8 cellular contexts compared by ENCODE assay signal in the genomic region with DNA sequence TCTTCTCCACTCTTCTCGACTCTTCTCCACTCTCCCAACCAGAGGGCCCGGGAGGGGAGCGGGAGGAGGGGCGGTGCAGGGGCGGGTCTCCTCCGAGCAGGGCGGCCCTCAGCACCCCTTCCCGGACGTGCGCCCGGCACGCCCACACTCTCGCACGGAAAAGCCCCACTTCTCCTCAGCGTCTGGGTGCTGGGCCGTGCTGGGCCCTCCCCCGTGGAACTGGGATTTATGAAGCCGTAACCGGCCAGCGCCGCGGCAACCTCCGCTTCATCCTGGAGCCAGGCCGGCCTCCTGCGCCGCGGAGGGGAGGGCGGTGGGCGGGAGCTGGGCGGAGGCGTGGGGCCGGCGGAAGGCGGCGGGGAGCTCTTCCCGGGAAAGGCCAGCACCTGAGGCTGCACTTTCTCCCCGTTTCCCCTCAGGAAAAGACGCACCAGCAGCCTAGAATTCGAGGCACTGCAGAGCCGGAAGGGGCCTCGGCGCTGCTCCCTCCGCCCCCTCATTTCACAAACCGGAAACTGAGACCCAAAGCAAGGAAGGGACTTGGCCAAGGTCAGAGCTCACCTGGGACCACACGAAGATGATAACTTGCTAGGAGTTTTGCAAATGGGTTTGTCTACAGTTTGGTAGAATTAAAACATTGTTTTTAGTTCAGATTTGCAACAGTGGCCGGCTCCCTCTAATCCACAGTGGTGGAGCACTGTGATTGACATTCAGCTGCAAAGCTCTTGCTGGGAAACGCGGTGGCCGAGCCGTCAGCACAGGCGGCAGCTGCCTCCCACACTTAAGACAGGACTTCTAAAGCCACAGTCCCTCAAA. TPM values are rescaled to one million over a fixed set of nuclear protein-coding genes. Genes with fewer than 3 reads are reported as not detected.
DNase-seq lines count a peak whose midpoint lies in the region; ATAC-seq and TF ChIP-seq lines count a peak whose summit lies in the region.

No MANE protein-coding gene starts in this region.

- H3K9me3 ChIP-seq in lower lobe of right lung: no peaks in the 10 kb centered on the region

- intact Hi-C loops in dorsolateral prefrontal cortex (cut with DNase I) (loop anchor here in 1 of 2 donors (5.0 kb wide), 1 partner anchor 90 kb away; no protein-coding TSS in a partner anchor), lower lobe of right lung (cut with DNase I) (no loop called here)

- ATAC-seq in GM21717 (IDR thresholded peaks at IDR 0.05; ENCODE audit: unreplicated experiment) (peak; percentile 54), lower lobe of right lung (peak; percentile 82 to 85), GM18861 (IDR thresholded peaks at IDR 0.05; ENCODE audit: unreplicated experiment) (no peak)

- TF ChIP-seq CTCF in LNCaP clone FGC (IDR thresholded peaks at IDR 0.05; ENCODE audit: control insufficient read depth, extremely low read depth, insufficient read depth): no peak
- peak in 3 of 56 donors; percentile 12 to 15 (median 13) for TF ChIP-seq CTCF in dorsolateral prefrontal cortex (IDR thresholded peaks at IDR 0.05 in 54 of 56, conservative IDR thresholded peaks at IDR 0.05 in 2 of 56; ENCODE audit: low read depth in 1 of 56, partially characterized antibody in 56 of 56)
- TF ChIP-seq CTCF in lower lobe of right lung (IDR thresholded peaks at IDR 0.05): no peak

- peak overlapping the region in 58 of 59 donors; percentile 64 to 98 (median 91) for H3K27ac ChIP-seq in dorsolateral prefrontal cortex
- H3K27ac ChIP-seq in lower lobe of right lung: peak overlapping the region; percentile 87

- DNase-seq in DMS153 treated with DMSO at 0.1 percent for 48 hours (lab: John Stamatoyannopoulos, UW; ENCODE audit: unreplicated experiment): peak; percentile 45
- DNase-seq in LNCaP clone FGC (ENCODE audit: low read depth): no peak
- DNase-seq in activated CD4-positive, alpha-beta T cell treated with anti-CD3 and anti-CD28 coated beads for 4 hours: peak; percentile 50 to 56
- DNase-seq in dorsolateral prefrontal cortex: peak in 6 of 10 donors; percentile 58 to 71 (median 68)
- DNase-seq in lower lobe of right lung: peak; percentile 78
- DNase-seq in stimulated activated CD8-positive, alpha-beta memory T cell treated with anti-CD3 and anti-CD28 coated beads, Interleukin-15, amount 100 ng/mL, for 4 hours (ENCODE audit: low read depth in 2 of 2): peak; percentile 30 to 39

- peak overlapping the region; percentile 49 for H3K4me3 ChIP-seq in LNCaP clone FGC (ENCODE audit: low read depth, low read length)
- H3K4me3 ChIP-seq in dorsolateral prefrontal cortex: peak overlapping the region; percentile 40 to 81 (median 65)
- H3K4me3 ChIP-seq in lower lobe of right lung: peak overlapping the region; percentile 73

- H3K27me3 ChIP-seq in dorsolateral prefrontal cortex (no peaks in the 10 kb centered on the region), lower lobe of right lung (ENCODE audit: low read depth) (no peaks in the 10 kb centered on the region)

- peaks cover 48% of the 10 kb centered on the region for H3K4me1 ChIP-seq in lower lobe of right lung

- no peaks in the 10 kb centered on the region for H3K36me3 ChIP-seq in lower lobe of right lung

RNA-seq across cellular contexts. Expression of gene JAM3, which starts 31.6 kb away (rescaled TPM):
- 100 to 1,000 TPM in 42 of 120 experiments, 10 to 100 TPM in 78; 43.5 to 270 (median 90.6) TPM for total RNA-seq in dorsolateral prefrontal cortex
- 32.1 TPM for total RNA-seq in lower lobe of right lung
